Comparison of ENCODE assay signal across 1 cellular context in genomic region chr12:50764116-50764860, GRCh38.
TF ChIP-seq lines count a peak whose summit lies in the region.

No MANE protein-coding gene starts in this region.

TF ChIP-seq in HepG2, 621 proteins besides CTCF, POLR2A, EP300 and RAD21 (continued from another document):
- TF ChIP-seq, protein P1, sequence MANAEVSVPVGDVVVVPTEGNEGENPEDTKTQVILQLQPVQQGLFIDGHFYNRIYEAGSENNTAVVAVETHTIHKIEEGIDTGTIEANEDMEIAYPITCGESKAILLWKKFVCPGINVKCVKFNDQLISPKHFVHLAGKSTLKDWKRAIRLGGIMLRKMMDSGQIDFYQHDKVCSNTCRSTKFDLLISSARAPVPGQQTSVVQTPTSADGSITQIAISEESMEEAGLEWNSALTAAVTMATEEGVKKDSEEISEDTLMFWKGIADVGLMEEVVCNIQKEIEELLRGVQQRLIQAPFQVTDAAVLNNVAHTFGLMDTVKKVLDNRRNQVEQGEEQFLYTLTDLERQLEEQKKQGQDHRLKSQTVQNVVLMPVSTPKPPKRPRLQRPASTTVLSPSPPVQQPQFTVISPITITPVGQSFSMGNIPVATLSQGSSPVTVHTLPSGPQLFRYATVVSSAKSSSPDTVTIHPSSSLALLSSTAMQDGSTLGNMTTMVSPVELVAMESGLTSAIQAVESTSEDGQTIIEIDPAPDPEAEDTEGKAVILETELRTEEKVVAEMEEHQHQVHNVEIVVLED (CRISPR knock-in tag; IDR thresholded peaks at IDR 0.05; ENCODE audit: borderline replicate concordance) = peak; percentile 69; the same call in 1 of the 2 replicates
- no peak for TF ChIP-seq KAT7 (CRISPR knock-in tag; IDR thresholded peaks at IDR 0.05; ENCODE audit: borderline replicate concordance)
- no peak for TF ChIP-seq NR1H2 (CRISPR knock-in tag; IDR thresholded peaks at IDR 0.05; ENCODE audit: borderline replicate concordance, low read depth)
- TF ChIP-seq ZFP62 (CRISPR knock-in tag; IDR thresholded peaks at IDR 0.05) = no peak
- no peak for TF ChIP-seq TEAD2 (CRISPR knock-in tag; IDR thresholded peaks at IDR 0.05)
- TF ChIP-seq NKX3-1 (CRISPR knock-in tag; IDR thresholded peaks at IDR 0.05) = peak; percentile 50; the same call in 1 of the 2 replicates
- TF ChIP-seq, protein P2, sequence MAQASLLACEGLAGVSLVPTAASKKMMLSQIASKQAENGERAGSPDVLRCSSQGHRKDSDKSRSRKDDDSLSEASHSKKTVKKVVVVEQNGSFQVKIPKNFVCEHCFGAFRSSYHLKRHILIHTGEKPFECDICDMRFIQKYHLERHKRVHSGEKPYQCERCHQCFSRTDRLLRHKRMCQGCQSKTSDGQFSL (CRISPR knock-in tag; IDR thresholded peaks at IDR 0.05) = no peak
- peak; percentile 8; the same call in 1 of the 2 replicates for TF ChIP-seq ZMYM3 (CRISPR knock-in tag; IDR thresholded peaks at IDR 0.05)
- TF ChIP-seq, protein P3, sequence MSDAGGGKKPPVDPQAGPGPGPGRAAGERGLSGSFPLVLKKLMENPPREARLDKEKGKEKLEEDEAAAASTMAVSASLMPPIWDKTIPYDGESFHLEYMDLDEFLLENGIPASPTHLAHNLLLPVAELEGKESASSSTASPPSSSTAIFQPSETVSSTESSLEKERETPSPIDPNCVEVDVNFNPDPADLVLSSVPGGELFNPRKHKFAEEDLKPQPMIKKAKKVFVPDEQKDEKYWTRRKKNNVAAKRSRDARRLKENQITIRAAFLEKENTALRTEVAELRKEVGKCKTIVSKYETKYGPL (CRISPR knock-in tag; IDR thresholded peaks at IDR 0.05) = 0 out of 2 replicates have a peak, but pooled peaks have one; percentile 51
- no peak for TF ChIP-seq LBX2 (CRISPR knock-in tag; IDR thresholded peaks at IDR 0.05; ENCODE audit: borderline replicate concordance)
- TF ChIP-seq NPAS2 (CRISPR knock-in tag; IDR thresholded peaks at IDR 0.05; ENCODE audit: borderline replicate concordance) = no peak
- no peak for TF ChIP-seq ZNF781 (CRISPR knock-in tag; IDR thresholded peaks at IDR 0.05; ENCODE audit: borderline replicate concordance, not compliant biosample characterization)
- TF ChIP-seq ZNF331 (CRISPR knock-in tag; IDR thresholded peaks at IDR 0.05) = no peak
- TF ChIP-seq NBN (conservative IDR thresholded peaks at IDR 0.05) = no peak
- no peak for TF ChIP-seq ZNF772 (CRISPR knock-in tag; IDR thresholded peaks at IDR 0.05)
- no peak for TF ChIP-seq ZNF792 (CRISPR knock-in tag; IDR thresholded peaks at IDR 0.05)
- no peak for TF ChIP-seq SMAD9 (CRISPR knock-in tag; IDR thresholded peaks at IDR 0.05)
- peak; percentile 54 for TF ChIP-seq POLR2AphosphoS5 (IDR thresholded peaks at IDR 0.05; ENCODE audit: low read depth, low read length)
- TF ChIP-seq GTF2F1 (IDR thresholded peaks at IDR 0.05; ENCODE audit: low read length) = no peak
- peak; percentile 43 for TF ChIP-seq GABPA (IDR thresholded peaks at IDR 0.05; ENCODE audit: low read depth, low read length)
- TF ChIP-seq GABPA (CRISPR knock-in tag; IDR thresholded peaks at IDR 0.05; ENCODE audit: low read depth) = no peak; the same call in none of the 2 replicates
- no peak; the same call in 1 of the 2 replicates for TF ChIP-seq FIP1L1 (IDR thresholded peaks at IDR 0.05; ENCODE audit: borderline replicate concordance, insufficient read depth, low read depth, low read length)
- TF ChIP-seq EHMT2 (IDR thresholded peaks at IDR 0.05; ENCODE audit: borderline replicate concordance, low read depth, low read length) = no peak
- TF ChIP-seq ZBTB14 (CRISPR knock-in tag; IDR thresholded peaks at IDR 0.05) = peak; percentile 83
- TF ChIP-seq, protein P4, sequence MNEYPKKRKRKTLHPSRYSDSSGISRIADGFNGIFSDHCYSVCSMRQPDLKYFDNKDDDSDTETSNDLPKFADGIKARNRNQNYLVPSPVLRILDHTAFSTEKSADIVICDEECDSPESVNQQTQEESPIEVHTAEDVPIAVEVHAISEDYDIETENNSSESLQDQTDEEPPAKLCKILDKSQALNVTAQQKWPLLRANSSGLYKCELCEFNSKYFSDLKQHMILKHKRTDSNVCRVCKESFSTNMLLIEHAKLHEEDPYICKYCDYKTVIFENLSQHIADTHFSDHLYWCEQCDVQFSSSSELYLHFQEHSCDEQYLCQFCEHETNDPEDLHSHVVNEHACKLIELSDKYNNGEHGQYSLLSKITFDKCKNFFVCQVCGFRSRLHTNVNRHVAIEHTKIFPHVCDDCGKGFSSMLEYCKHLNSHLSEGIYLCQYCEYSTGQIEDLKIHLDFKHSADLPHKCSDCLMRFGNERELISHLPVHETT (CRISPR knock-in tag; conservative IDR thresholded peaks at IDR 0.05) = peak; percentile 33; the same call in 1 of the 2 replicates
- no peak for TF ChIP-seq ZSCAN29 (CRISPR knock-in tag; conservative IDR thresholded peaks at IDR 0.05)
- TF ChIP-seq CC2D1A (CRISPR knock-in tag; IDR thresholded peaks at IDR 0.05) = no peak
- no peak for TF ChIP-seq HNRNPH1 (optimal IDR thresholded peaks at IDR 0.05; ENCODE audit: low read depth, low read length)
- no peak for TF ChIP-seq SMYD3 (CRISPR knock-in tag; IDR thresholded peaks at IDR 0.05)
- no peak for TF ChIP-seq ZNF33B (CRISPR knock-in tag; IDR thresholded peaks at IDR 0.05)
- TF ChIP-seq, protein P5, sequence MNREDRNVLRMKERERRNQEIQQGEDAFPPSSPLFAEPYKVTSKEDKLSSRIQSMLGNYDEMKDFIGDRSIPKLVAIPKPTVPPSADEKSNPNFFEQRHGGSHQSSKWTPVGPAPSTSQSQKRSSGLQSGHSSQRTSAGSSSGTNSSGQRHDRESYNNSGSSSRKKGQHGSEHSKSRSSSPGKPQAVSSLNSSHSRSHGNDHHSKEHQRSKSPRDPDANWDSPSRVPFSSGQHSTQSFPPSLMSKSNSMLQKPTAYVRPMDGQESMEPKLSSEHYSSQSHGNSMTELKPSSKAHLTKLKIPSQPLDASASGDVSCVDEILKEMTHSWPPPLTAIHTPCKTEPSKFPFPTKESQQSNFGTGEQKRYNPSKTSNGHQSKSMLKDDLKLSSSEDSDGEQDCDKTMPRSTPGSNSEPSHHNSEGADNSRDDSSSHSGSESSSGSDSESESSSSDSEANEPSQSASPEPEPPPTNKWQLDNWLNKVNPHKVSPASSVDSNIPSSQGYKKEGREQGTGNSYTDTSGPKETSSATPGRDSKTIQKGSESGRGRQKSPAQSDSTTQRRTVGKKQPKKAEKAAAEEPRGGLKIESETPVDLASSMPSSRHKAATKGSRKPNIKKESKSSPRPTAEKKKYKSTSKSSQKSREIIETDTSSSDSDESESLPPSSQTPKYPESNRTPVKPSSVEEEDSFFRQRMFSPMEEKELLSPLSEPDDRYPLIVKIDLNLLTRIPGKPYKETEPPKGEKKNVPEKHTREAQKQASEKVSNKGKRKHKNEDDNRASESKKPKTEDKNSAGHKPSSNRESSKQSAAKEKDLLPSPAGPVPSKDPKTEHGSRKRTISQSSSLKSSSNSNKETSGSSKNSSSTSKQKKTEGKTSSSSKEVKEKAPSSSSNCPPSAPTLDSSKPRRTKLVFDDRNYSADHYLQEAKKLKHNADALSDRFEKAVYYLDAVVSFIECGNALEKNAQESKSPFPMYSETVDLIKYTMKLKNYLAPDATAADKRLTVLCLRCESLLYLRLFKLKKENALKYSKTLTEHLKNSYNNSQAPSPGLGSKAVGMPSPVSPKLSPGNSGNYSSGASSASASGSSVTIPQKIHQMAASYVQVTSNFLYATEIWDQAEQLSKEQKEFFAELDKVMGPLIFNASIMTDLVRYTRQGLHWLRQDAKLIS (CRISPR knock-in tag; IDR thresholded peaks at IDR 0.05) = no peak
- 0 out of 2 replicates have a peak, but pooled peaks have one; percentile 7 for TF ChIP-seq ZNF335 (CRISPR knock-in tag; IDR thresholded peaks at IDR 0.05)
- no peak for TF ChIP-seq ZBTB21 (CRISPR knock-in tag; IDR thresholded peaks at IDR 0.05)
- TF ChIP-seq ZNF557 (CRISPR knock-in tag; IDR thresholded peaks at IDR 0.05) = no peak
